Comparison of ENCODE assay signal across 16 cellular contexts in the genomic region with DNA sequence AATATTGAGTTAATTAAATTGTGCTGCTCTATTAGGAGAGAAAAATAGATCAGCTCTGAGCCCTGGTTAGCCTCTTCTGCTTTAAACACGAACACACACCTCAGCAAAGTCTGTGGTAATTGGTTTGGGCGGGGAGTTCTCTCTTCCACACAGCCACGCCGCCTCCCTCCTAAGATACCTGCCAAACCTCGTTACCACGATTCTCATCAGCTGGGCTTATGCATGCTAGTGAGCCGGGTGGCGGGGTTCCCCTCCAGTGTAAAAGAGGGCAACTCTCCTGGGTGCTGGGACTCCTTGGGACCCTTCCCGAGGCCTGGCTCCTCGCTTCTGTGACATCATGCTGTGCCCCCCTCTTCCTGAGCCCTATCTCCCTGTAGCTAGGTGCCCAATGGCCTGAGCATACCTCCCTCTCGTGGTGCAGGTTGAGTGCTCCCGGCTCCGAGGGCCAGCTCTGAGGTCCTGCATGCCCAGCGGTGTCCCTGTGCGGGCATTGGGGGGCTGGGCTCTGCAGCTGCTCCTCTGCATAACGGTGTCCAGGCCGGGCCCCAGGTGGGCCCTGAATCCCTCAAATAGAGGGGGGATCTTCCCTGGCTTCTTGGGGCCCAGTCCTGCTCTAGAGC.
"Had no signal": no experiment of that assay in that cellular context is flagged by ENCODE, and none has a peak within 500 bp of the region (broad histone marks: within the 10 kb centered on the region; RNA-seq: fewer than 3 reads in every experiment).

No MANE protein-coding gene starts in this region.

- H3K9me3 Mint-ChIP-seq: activated naive CD4-positive, alpha-beta T cell treated with anti-CD3 and anti-CD28 coated beads for 36 hours; activated T-helper 2 cell treated with anti-CD3 and anti-CD28 coated beads, Interferon-gamma antibody, Interleukin-2, Interleukin-4, amounts not matched to agents 10 μg/mL and 5 μg/mL and 100 μg/mL, durations not matched to agents 14 hours and 24 hours and 36 hours; mesothelial cell of epicardium; stimulated activated memory B cell treated with anti-CD40 and anti-IgM and Interleukin-4, amounts not matched to agents 10 μg/mL and 1 μg/mL and 100 μg/mL, for 72 hours had no signal

- H3K4me1 ChIP-seq: gastrocnemius medialis, uterus had no signal

- H3K27ac ChIP-seq: cardiac muscle cell, dorsolateral prefrontal cortex, gastrocnemius medialis, heart right ventricle, ovary, tibial artery, uterus had no signal

- H3K4me3 ChIP-seq: cardiac muscle cell, dorsolateral prefrontal cortex, gastrocnemius medialis, heart right ventricle, lung, ovary, tibial artery, uterus had no signal

- H3K4me1 Mint-ChIP-seq: stimulated activated memory B cell treated with anti-CD40 and anti-IgM and Interleukin-4, amounts not matched to agents 10 μg/mL and 1 μg/mL and 100 μg/mL, for 72 hours had no signal

- H3K4me3 Mint-ChIP-seq: activated naive CD4-positive, alpha-beta T cell treated with anti-CD3 and anti-CD28 coated beads for 36 hours; mesothelial cell of epicardium; stimulated activated memory B cell treated with anti-CD40 and anti-IgM and Interleukin-4, amounts not matched to agents 10 μg/mL and 1 μg/mL and 100 μg/mL, for 72 hours had no signal

- H3K27ac Mint-ChIP-seq: activated naive CD4-positive, alpha-beta T cell treated with anti-CD3 and anti-CD28 coated beads for 36 hours; activated T-helper 2 cell treated with anti-CD3 and anti-CD28 coated beads, Interferon-gamma antibody, Interleukin-2, Interleukin-4, amounts not matched to agents 10 μg/mL and 5 μg/mL and 100 μg/mL, durations not matched to agents 14 hours and 24 hours and 36 hours; mesothelial cell of epicardium; stimulated activated memory B cell treated with anti-CD40 and anti-IgM and Interleukin-4, amounts not matched to agents 10 μg/mL and 1 μg/mL and 100 μg/mL, for 72 hours had no signal

- H3K27me3 ChIP-seq: cardiac muscle cell, ovary, tibial artery had no signal

- H3K36me3 Mint-ChIP-seq: mesothelial cell of epicardium; stimulated activated memory B cell treated with anti-CD40 and anti-IgM and Interleukin-4, amounts not matched to agents 10 μg/mL and 1 μg/mL and 100 μg/mL, for 72 hours had no signal

- DNase-seq: activated CD4-positive, alpha-beta T cell treated with anti-CD3 and anti-CD28 coated beads, Interleukin-2, amount 50 U/mL, for 4 hours; activated naive CD4-positive, alpha-beta T cell treated with anti-CD3 and anti-CD28 coated beads for 36 hours; dorsolateral prefrontal cortex; erythroblast; gastrocnemius medialis; heart right ventricle; left cardiac atrium; ovary; tibial artery; uterus had no signal

- H3K9me3 ChIP-seq: gastrocnemius medialis, heart right ventricle, ovary, tibial artery, uterus had no signal

- ATAC-seq: activated CD4-positive, CD25-positive, alpha-beta regulatory T cell treated with anti-CD3 and anti-CD28 coated beads, Interleukin-2, amount 50 U/mL, for 24 hours; gastrocnemius medialis; left cardiac atrium; stimulated activated memory B cell treated with anti-CD40 and anti-IgM and Interleukin-4, amounts not matched to agents 10 μg/mL and 1 μg/mL and 100 μg/mL, for 72 hours had no signal

- H3K36me3 ChIP-seq: cardiac muscle cell, gastrocnemius medialis, heart right ventricle, ovary, tibial artery, uterus had no signal
